ENCODE assay signal across 8 cellular contexts in genomic region chr17:82520041-82520910, GRCh38. TPM values are rescaled to one million over a fixed set of nuclear protein-coding genes. Genes with fewer than 3 reads are reported as not detected.
DNase-seq lines count a peak whose midpoint lies in the region; ATAC-seq, FAIRE-seq and TF ChIP-seq lines count a peak whose summit lies in the region.

No MANE protein-coding gene starts in this region.

- H3K27ac Mint-ChIP-seq in activated T-cell treated with anti-CD3 and anti-CD28 coated beads, Interleukin-2, amount 50 U/mL, for 72 hours: peak overlapping the region; percentile 83

- no peak overlapping the region for H2BK15ac ChIP-seq in neuronal stem cell (ENCODE audit: low read length)

- H3K9ac ChIP-seq in neuronal stem cell (ENCODE audit: low read depth, low read length, poor library complexity): peak overlapping the region; percentile 88

- peaks cover 4 to 11% of the 10 kb centered on the region in 2 donors for H3K36me3 Mint-ChIP-seq in activated T-cell treated with anti-CD3 and anti-CD28 coated beads, Interleukin-2, amount 50 U/mL, for 72 hours (ENCODE audit: insufficient read depth in 2 of 2)

- no peak overlapping the region for H3K14ac ChIP-seq in neuronal stem cell (ENCODE audit: low read length)

- H2BK120ac ChIP-seq in neuronal stem cell (ENCODE audit: low read depth, low read length): no peak overlapping the region

- FAIRE-seq in A549 (lab: Jason Lieb, UNC): no peak

- no peak overlapping the region for H2BK5ac ChIP-seq in neuronal stem cell (ENCODE audit: low read length)

- peaks cover 7% of the 10 kb centered on the region for H3K79me1 ChIP-seq in neuronal stem cell (ENCODE audit: low read depth, low read length)

- H3K27ac ChIP-seq in A549: peak overlapping the region; percentile 90 to 96
- no peak overlapping the region for H3K27ac ChIP-seq in neuronal stem cell (replicated peaks; ENCODE audit: low read length)

- peak overlapping the region; percentile 83 for H3K4me2 ChIP-seq in A549
- H3K4me2 ChIP-seq in neuronal stem cell (ENCODE audit: insufficient read depth, low read length, poor library complexity, severe bottlenecking): peak overlapping the region; percentile 76

- no peak for TF ChIP-seq EP300 in A549 (IDR thresholded peaks at IDR 0.05)

- H2AK5ac ChIP-seq in neuronal stem cell (ENCODE audit: low read depth, low read length): peak overlapping the region; percentile 79

- no peak overlapping the region for H4K91ac ChIP-seq in neuronal stem cell (ENCODE audit: low read depth, low read length, poor library complexity)

- no peaks in the 10 kb centered on the region for H3K27me3 ChIP-seq in neuronal stem cell (ENCODE audit: control insufficient read depth in 3 of 3, insufficient read depth in 3 of 3, low read depth in 1 of 3, low read length in 3 of 3)

- TF ChIP-seq POLR2A in A549 (IDR thresholded peaks at IDR 0.05; ENCODE audit: low read length): no peak
- no peak for TF ChIP-seq POLR2A in GM18505 (IDR thresholded peaks at IDR 0.05; ENCODE audit: borderline replicate concordance, extremely low read depth, insufficient read depth, insufficient read length)
- TF ChIP-seq POLR2A in NB4 (IDR thresholded peaks at IDR 0.05; ENCODE audit: extremely low read depth, insufficient read length): no peak

- DNase-seq in A549 (ENCODE audit: low read depth in 1 of 2, low spot score in 1 of 2): no peak
- peak; percentile 52 for DNase-seq in NB4 (ENCODE audit: low read depth)
- peak; percentile 57 to 58 for DNase-seq in activated T-cell treated with anti-CD3 and anti-CD28 coated beads, Interleukin-2, amount 50 U/mL, for 72 hours
- peak; percentile 34 for DNase-seq in fibroblast of pulmonary artery (ENCODE audit: low read depth)
- no peak for DNase-seq in neuronal stem cell (ENCODE audit: low spot score)
- DNase-seq in epidermal melanocyte (ENCODE audit: insufficient read length, low spot score): no peak

- no peaks in the 10 kb centered on the region for H3K9me3 ChIP-seq in A549
- peaks cover 0 to 4% of the 10 kb centered on the region in 2 donors for H3K9me3 ChIP-seq in neuronal stem cell (replicated peaks in 1 of 2; ENCODE audit: control insufficient read depth in 2 of 2, insufficient read depth in 1 of 2, low read depth in 1 of 2, low read length in 2 of 2)

- peak overlapping the region; percentile 89 for H3K18ac ChIP-seq in neuronal stem cell (ENCODE audit: low read length)

- H4K8ac ChIP-seq in neuronal stem cell (ENCODE audit: low read depth, low read length): no peak overlapping the region

- no peak for TF ChIP-seq RAD21 in A549 (conservative IDR thresholded peaks at IDR 0.05 in 1 of 2, IDR thresholded peaks at IDR 0.05 in 1 of 2)

- no peak overlapping the region for H3K4ac ChIP-seq in neuronal stem cell (ENCODE audit: low read length)

- H3K4me1 Mint-ChIP-seq in activated T-cell treated with anti-CD3 and anti-CD28 coated beads, Interleukin-2, amount 50 U/mL, for 72 hours (ENCODE audit: low read depth): peaks cover 44% of the 10 kb centered on the region

- ATAC-seq in A549 (peak; percentile 6 to 62), GM18505 (IDR thresholded peaks at IDR 0.05; ENCODE audit: unreplicated experiment) (peak; percentile 23), GM21423 (IDR thresholded peaks at IDR 0.05; ENCODE audit: unreplicated experiment) (no peak)
- ATAC-seq in activated T-cell treated with anti-CD3 and anti-CD28 coated beads, Interleukin-2, amount 50 U/mL, for 72 hours (replicated peaks in 1 of 2): peak; percentile 19 to 22

- H3K23ac ChIP-seq in neuronal stem cell (ENCODE audit: low read depth, low read length, poor library complexity): peak overlapping the region; percentile 73

- peaks cover 0 to 22% of the 10 kb centered on the region in 2 donors for H3K36me3 ChIP-seq in neuronal stem cell (replicated peaks in 1 of 2; ENCODE audit: control insufficient read depth in 2 of 2, insufficient read depth in 2 of 2, low read length in 2 of 2)

- peaks cover 18% of the 10 kb centered on the region for H3K4me1 ChIP-seq in A549
- no peaks in the 10 kb centered on the region for H3K4me1 ChIP-seq in neuronal stem cell (ENCODE audit: control insufficient read depth in 2 of 2, insufficient read depth in 1 of 2, low read depth in 1 of 2, low read length in 2 of 2)

- peak overlapping the region; percentile 86 to 92 for H3K4me3 Mint-ChIP-seq in activated T-cell treated with anti-CD3 and anti-CD28 coated beads, Interleukin-2, amount 50 U/mL, for 72 hours

- TF ChIP-seq CTCF in A549 (IDR thresholded peaks at IDR 0.05) (no peak), NB4 (IDR thresholded peaks at IDR 0.05; ENCODE audit: low read depth, low read length) (no peak), fibroblast of pulmonary artery (IDR thresholded peaks at IDR 0.05; ENCODE audit: low read length, missing control alignments) (no peak)

- POLR2A ChIA-PET in A549 (lab: Yijun Ruan, JAX): interaction anchor here (1.1 to 2.4 kb wide), 5 partner anchors 17 to 63 kb away, joined by 6 to 10 read pairs (median 7); no protein-coding TSS in a partner anchor

- no peak overlapping the region for H2BK12ac ChIP-seq in neuronal stem cell (ENCODE audit: low read length)

- 2% methylated on average over 32 of the region's 84 CpGs for WGBS in A549 (ENCODE audit: missing lambda C conversion rate)
- no CpG with 5 or more reads among the region's 84 CpGs for WGBS in neuronal stem cell (ENCODE audit: extremely low coverage in 2 of 2, insufficient read length in 2 of 2, insufficient replicate concordance in 1 of 2), 2 donors

- H3K4me3 ChIP-seq in A549 (peak overlapping the region; percentile 93), NB4 (ENCODE audit: low read depth, low read length) (peak overlapping the region; percentile 81), fibroblast of pulmonary artery (replicated peaks; ENCODE audit: low read depth, low read length) (peak overlapping the region; percentile 78), neuronal stem cell (ENCODE audit: low read length in 2 of 2) (peak overlapping the region; percentile 68 to 99)

- H3K27me3 Mint-ChIP-seq in activated T-cell treated with anti-CD3 and anti-CD28 coated beads, Interleukin-2, amount 50 U/mL, for 72 hours (ENCODE audit: low read depth): no peaks in the 10 kb centered on the region

- peak overlapping the region; percentile 66 for H2AFZ ChIP-seq in neuronal stem cell (ENCODE audit: low read length)

- CTCF ChIA-PET in A549 (lab: Yijun Ruan, JAX): interaction anchor here (0.6 to 5.2 kb wide), 8 partner anchors 10 to 382 kb away, joined by 3 to 24 read pairs (median 5); no protein-coding TSS in a partner anchor

- no peaks in the 10 kb centered on the region for H3K9me3 Mint-ChIP-seq in activated T-cell treated with anti-CD3 and anti-CD28 coated beads, Interleukin-2, amount 50 U/mL, for 72 hours

TF ChIP-seq in A549, 52 proteins besides CTCF, POLR2A, EP300 and RAD21:
- TF ChIP-seq NR3C1 (IDR thresholded peaks at IDR 0.05) (no peak), GATA3 (IDR thresholded peaks at IDR 0.05; ENCODE audit: borderline replicate concordance) (no peak), HOXB5 (CRISPR knock-in tag; IDR thresholded peaks at IDR 0.05) (0 out of 2 replicates have a peak, but pooled peaks have one; percentile 37), FOSB (CRISPR knock-in tag; IDR thresholded peaks at IDR 0.05) (no peak), EHF (CRISPR knock-in tag; IDR thresholded peaks at IDR 0.05) (no peak), HOXA7 (CRISPR knock-in tag; IDR thresholded peaks at IDR 0.05) (no peak), PHF8 (IDR thresholded peaks at IDR 0.05; ENCODE audit: borderline replicate concordance, low read depth) (0 out of 2 replicates have a peak, but pooled peaks have one; percentile 13)

RNA-seq across cellular contexts. Expression of gene FOXK2, which starts 0.7 kb away (rescaled TPM):
- polyA plus RNA-seq in A549 (2011; rRNA removed) (34.8 and 35.9 TPM in 2 replicates), A549 (2017; fragmentation: RNase III; extraction: RNeasy Plus Mini Kit Qiagen cat#74134 plus additional on column Dnase treatment) (37.5 to 39.2 TPM (median 38.2 TPM) in 3 replicates)
- polyA plus RNA-seq in A549 (2012; cell fraction: cytosol; rRNA removed): 32.8 and 42.8 TPM in 2 replicates
- polyA plus RNA-seq in A549 (2012; cell fraction: nucleus; rRNA removed): 49.2 and 51.8 TPM in 2 replicates
- polyA minus RNA-seq in A549 (2011; rRNA and poly(A)+ RNA removed): 78.5 and 90.0 TPM in 2 replicates
- total RNA-seq in activated T-cell treated with anti-CD3 and anti-CD28 coated beads, Interleukin-2, amount 50 U/mL, for 72 hours: 10 to 100 TPM; 59.9 to 61.0 TPM
- 69.7 TPM for polyA plus RNA-seq in neuronal stem cell (2013, experiment 1 of 2)
- polyA plus RNA-seq in neuronal stem cell (2013, experiment 2 of 2): 71.0 TPM

Comparison
In these comparisons a context has a peak if more than half of its experiments do, and no peak if none do; other contexts are left out.
1. DNase-seq: peak in NB4 (single experiment), activated T-cell treated with anti-CD3 and anti-CD28 coated beads, Interleukin-2, amount 50 U/mL, for 72 hours (2 of 2) and fibroblast of pulmonary artery (single experiment); none in A549 (0 of 2), neuronal stem cell (single experiment) and epidermal melanocyte (single experiment).
2. Peak in every context shown above with its lines, with median percentiles within 50 percentile points of each other: H3K4me3 ChIP-seq.